Comparison of ENCODE assay signal across 1 cellular context in the genomic region with DNA sequence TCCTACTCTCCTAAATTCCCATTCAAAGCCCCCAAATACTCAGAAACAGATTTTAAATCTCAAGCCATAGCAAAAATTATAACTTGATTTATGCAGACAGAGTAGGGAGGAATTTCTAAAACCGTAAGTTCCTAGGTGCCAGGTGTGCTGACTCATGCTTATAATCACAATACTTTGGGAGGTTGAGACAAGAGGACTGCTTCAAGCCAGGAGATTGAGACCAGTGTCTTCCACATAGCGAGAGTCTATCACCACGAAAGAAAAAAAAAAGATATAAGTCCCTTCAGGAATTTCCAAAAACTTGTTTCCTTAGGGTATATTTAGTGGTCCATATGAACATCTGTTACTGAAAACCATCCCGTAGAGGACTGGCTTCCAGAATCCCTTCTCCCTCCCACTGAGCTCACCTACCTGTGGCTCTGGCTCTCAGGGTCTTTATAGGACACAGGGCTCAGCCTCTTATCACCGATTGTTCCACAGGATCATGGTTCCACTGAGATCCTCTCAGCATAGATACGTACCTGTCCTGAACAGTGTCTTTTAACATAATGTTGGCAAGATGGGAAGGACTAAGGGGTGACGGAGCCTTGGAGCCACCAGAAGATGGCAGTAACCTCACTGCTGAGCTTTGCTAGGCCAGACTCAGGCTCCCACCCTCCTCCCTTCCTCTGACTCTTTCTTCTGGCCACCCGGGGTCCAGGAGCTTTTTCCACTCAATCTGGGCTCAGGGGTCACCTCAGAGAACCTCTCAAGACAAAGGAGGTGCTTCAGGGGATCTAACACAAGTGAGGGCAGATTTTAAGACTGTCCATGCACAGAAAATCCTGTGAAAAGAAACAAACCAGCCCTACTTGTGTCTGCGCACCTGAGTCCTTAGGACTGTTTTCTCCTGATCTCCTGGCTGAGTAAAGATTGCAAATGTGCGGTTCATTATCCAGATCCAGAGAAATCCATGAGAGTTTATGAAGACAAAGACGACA.
TF ChIP-seq lines count a peak whose summit lies in the region.

No MANE protein-coding gene starts in this region.

TF ChIP-seq in K562, 482 proteins besides CTCF, POLR2A, EP300 and RAD21 (continued from another document):
- TF ChIP-seq, protein P1, sequence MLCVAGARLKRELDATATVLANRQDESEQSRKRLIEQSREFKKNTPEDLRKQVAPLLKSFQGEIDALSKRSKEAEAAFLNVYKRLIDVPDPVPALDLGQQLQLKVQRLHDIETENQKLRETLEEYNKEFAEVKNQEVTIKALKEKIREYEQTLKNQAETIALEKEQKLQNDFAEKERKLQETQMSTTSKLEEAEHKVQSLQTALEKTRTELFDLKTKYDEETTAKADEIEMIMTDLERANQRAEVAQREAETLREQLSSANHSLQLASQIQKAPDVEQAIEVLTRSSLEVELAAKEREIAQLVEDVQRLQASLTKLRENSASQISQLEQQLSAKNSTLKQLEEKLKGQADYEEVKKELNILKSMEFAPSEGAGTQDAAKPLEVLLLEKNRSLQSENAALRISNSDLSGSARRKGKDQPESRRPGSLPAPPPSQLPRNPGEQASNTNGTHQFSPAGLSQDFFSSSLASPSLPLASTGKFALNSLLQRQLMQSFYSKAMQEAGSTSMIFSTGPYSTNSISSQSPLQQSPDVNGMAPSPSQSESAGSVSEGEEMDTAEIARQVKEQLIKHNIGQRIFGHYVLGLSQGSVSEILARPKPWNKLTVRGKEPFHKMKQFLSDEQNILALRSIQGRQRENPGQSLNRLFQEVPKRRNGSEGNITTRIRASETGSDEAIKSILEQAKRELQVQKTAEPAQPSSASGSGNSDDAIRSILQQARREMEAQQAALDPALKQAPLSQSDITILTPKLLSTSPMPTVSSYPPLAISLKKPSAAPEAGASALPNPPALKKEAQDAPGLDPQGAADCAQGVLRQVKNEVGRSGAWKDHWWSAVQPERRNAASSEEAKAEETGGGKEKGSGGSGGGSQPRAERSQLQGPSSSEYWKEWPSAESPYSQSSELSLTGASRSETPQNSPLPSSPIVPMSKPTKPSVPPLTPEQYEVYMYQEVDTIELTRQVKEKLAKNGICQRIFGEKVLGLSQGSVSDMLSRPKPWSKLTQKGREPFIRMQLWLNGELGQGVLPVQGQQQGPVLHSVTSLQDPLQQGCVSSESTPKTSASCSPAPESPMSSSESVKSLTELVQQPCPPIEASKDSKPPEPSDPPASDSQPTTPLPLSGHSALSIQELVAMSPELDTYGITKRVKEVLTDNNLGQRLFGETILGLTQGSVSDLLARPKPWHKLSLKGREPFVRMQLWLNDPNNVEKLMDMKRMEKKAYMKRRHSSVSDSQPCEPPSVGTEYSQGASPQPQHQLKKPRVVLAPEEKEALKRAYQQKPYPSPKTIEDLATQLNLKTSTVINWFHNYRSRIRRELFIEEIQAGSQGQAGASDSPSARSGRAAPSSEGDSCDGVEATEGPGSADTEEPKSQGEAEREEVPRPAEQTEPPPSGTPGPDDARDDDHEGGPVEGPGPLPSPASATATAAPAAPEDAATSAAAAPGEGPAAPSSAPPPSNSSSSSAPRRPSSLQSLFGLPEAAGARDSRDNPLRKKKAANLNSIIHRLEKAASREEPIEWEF (CRISPR knock-in tag; IDR thresholded peaks at IDR 0.05): no peak
- TF ChIP-seq ZFPM2 (CRISPR knock-in tag; IDR thresholded peaks at IDR 0.05) (no peak), CBX3 (IDR thresholded peaks at IDR 0.05; ENCODE audit: borderline replicate concordance in 1 of 2, low read length in 2 of 2) (peak in 1 of 2 experiments; percentile 56; a peak in 2 of 3 replicates), CREM (IDR thresholded peaks at IDR 0.05; ENCODE audit: low read depth) (peak; percentile 72; the same call in 1 of the 2 replicates), BCOR (IDR thresholded peaks at IDR 0.05) (no peak)
- TF ChIP-seq, protein P2, sequence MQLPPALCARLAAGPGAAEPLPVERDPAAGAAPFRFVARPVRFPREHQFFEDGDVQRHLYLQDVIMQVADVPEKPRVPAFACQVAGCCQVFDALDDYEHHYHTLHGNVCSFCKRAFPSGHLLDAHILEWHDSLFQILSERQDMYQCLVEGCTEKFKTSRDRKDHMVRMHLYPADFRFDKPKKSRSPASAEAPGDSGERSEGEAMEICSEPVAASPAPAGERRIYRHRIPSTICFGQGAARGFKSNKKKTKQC (CRISPR knock-in tag; IDR thresholded peaks at IDR 0.05): peak; percentile 64; the same call in 1 of the 2 replicates
- TF ChIP-seq, protein P3, sequence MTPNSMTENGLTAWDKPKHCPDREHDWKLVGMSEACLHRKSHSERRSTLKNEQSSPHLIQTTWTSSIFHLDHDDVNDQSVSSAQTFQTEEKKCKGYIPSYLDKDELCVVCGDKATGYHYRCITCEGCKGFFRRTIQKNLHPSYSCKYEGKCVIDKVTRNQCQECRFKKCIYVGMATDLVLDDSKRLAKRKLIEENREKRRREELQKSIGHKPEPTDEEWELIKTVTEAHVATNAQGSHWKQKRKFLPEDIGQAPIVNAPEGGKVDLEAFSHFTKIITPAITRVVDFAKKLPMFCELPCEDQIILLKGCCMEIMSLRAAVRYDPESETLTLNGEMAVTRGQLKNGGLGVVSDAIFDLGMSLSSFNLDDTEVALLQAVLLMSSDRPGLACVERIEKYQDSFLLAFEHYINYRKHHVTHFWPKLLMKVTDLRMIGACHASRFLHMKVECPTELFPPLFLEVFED (CRISPR knock-in tag; conservative IDR thresholded peaks at IDR 0.05): no peak
